ENCODE assay signal across 9 cellular contexts in genomic region chr3:128489860-128490649, GRCh38. TPM values are rescaled to one million over a fixed set of nuclear protein-coding genes. Genes with fewer than 3 reads are reported as not detected.
DNase-seq lines count a peak whose midpoint lies in the region; ATAC-seq and TF ChIP-seq lines count a peak whose summit lies in the region.
"Had no signal": no experiment of that assay in that cellular context is flagged by ENCODE, and none has a peak within 500 bp of the region (broad histone marks: within the 10 kb centered on the region; RNA-seq: fewer than 3 reads in every experiment).

No MANE protein-coding gene starts in this region.

- no peaks in the 10 kb centered on the region for H3K9me3 ChIP-seq in Peyer's patch
- H3K9me3 ChIP-seq in duodenal mucosa (ENCODE audit: control insufficient read depth in 1 of 2, low read length in 2 of 2): no peaks in the 10 kb centered on the region
- no peaks in the 10 kb centered on the region for H3K9me3 ChIP-seq in mucosa of rectum (ENCODE audit: control insufficient read depth in 2 of 2, low read length in 2 of 2)

- H3K36me3 ChIP-seq in Peyer's patch (no peaks in the 10 kb centered on the region), duodenal mucosa (ENCODE audit: control insufficient read depth in 1 of 2, insufficient read depth in 2 of 2, low read length in 2 of 2) (no peaks in the 10 kb centered on the region), mucosa of rectum (ENCODE audit: control insufficient read depth in 2 of 2, insufficient read depth in 2 of 2, low read length in 2 of 2) (no peaks in the 10 kb centered on the region)

- H3K9ac ChIP-seq in duodenal mucosa (ENCODE audit: low read depth in 1 of 2, low read length in 2 of 2): no peak overlapping the region
- H3K9ac ChIP-seq in mucosa of rectum (ENCODE audit: low read depth in 1 of 2, low read length in 2 of 2): peak overlapping the region in 1 of 2 donors; percentile 62

- no peak for TF ChIP-seq CTCF in Peyer's patch (IDR thresholded peaks at IDR 0.05)

- TF ChIP-seq POLR2A in Peyer's patch (IDR thresholded peaks at IDR 0.05): no peak

- H3K27ac ChIP-seq in Peyer's patch (peak overlapping the region; percentile 14 to 77 (median 60)), duodenal mucosa (ENCODE audit: low read depth, low read length) (no peak overlapping the region), mucosa of rectum (ENCODE audit: low read depth in 2 of 2, low read length in 2 of 2) (peak overlapping the region; percentile 18 to 32)

- ATAC-seq in HG03565 (IDR thresholded peaks at IDR 0.05; ENCODE audit: unreplicated experiment) (no peak), HG02870 (IDR thresholded peaks at IDR 0.05; ENCODE audit: unreplicated experiment) (no peak)

- H3K27me3 ChIP-seq in Peyer's patch (peaks cover 0 to 87% of the 10 kb centered on the region in 2 donors), duodenal mucosa (ENCODE audit: control insufficient read depth in 1 of 2, insufficient read depth in 2 of 2, low read length in 2 of 2) (peaks cover 92 to 95% of the 10 kb centered on the region in 2 donors), mucosa of rectum (ENCODE audit: control insufficient read depth in 2 of 2, insufficient read depth in 2 of 2, low read length in 2 of 2) (peaks cover 77 to 80% of the 10 kb centered on the region in 2 donors)

- H3K4me3 ChIP-seq in Peyer's patch: peak overlapping the region; percentile 31 to 60 (median 54)
- H3K4me3 ChIP-seq in duodenal mucosa (ENCODE audit: low read depth in 1 of 2, low read length in 2 of 2): peak overlapping the region; percentile 54 to 58
- H3K4me3 ChIP-seq in mucosa of rectum (ENCODE audit: low read length in 2 of 2): peak overlapping the region; percentile 60 to 61

- peaks cover 0 to 60% (median 29%) of the 10 kb centered on the region in 4 donors for H3K4me1 ChIP-seq in Peyer's patch
- H3K4me1 ChIP-seq in duodenal mucosa (ENCODE audit: control insufficient read depth in 1 of 2, insufficient read depth in 2 of 2, low read length in 2 of 2): peaks cover 17 to 30% of the 10 kb centered on the region in 2 donors
- peaks cover 14 to 21% of the 10 kb centered on the region in 2 donors for H3K4me1 ChIP-seq in mucosa of rectum (ENCODE audit: control insufficient read depth in 2 of 2, insufficient read depth in 2 of 2, low read length in 2 of 2)

- peak; percentile 26 for DNase-seq in activated CD4-positive, alpha-beta T cell treated with anti-CD3 and anti-CD28 coated beads for 48 hours
- DNase-seq in activated CD4-positive, alpha-beta T cell treated with anti-CD3 and anti-CD28 coated beads for 4 hours: no peak
- DNase-seq in Peyer's patch (peak in 2 of 3 donors; percentile 44 to 53), NCI-H2107 (lab: John Stamatoyannopoulos, UW) (no peak)

RNA-seq across cellular contexts. Expression of gene GATA2, which starts 2.9 kb away (rescaled TPM):
- 10 to 100 TPM in 1 of 4 donors, 1 to 10 TPM in 3; 2.8 to 11.6 (median 8.1) TPM for total RNA-seq in Peyer's patch

RNA-seq across cellular contexts. Expression of gene DNAJB8, which starts 23.4 kb away (rescaled TPM):
- not detected for total RNA-seq in Peyer's patch
- total RNA-seq: activated naive CD4-positive, alpha-beta T cell treated with anti-CD3 and anti-CD28 coated beads, Interleukin-2, amount 50 U/mL, for 72 hours had no signal

Comparison
In these comparisons a context has a peak if more than half of its experiments do, and no peak if none do; other contexts are left out.
1. DNase-seq: peak in activated CD4-positive, alpha-beta T cell treated with anti-CD3 and anti-CD28 coated beads for 48 hours (single experiment) and Peyer's patch (2 of 3); none in activated CD4-positive, alpha-beta T cell treated with anti-CD3 and anti-CD28 coated beads for 4 hours (0 of 2) and NCI-H2107 (single experiment).
2. Peak in every context shown above with its lines, with median percentiles within 50 percentile points of each other: H3K4me3 ChIP-seq.